ENCODE assay signal across 8 cellular contexts in genomic region chr5:77209495-77210090, GRCh38. TPM values are rescaled to one million over a fixed set of nuclear protein-coding genes. Genes with fewer than 3 reads are reported as not detected.
DNase-seq lines count a peak whose midpoint lies in the region; ATAC-seq and TF ChIP-seq lines count a peak whose summit lies in the region.

No MANE protein-coding gene starts in this region.

- H3K27ac ChIP-seq in heart right ventricle = no peak overlapping the region
- no peak overlapping the region for H3K27ac ChIP-seq in upper lobe of right lung

- POLR2A ChIA-PET in naive thymus-derived CD8-positive, alpha-beta T cell (lab: Charles Lee) = interaction anchor here (1.0 kb wide), 1 partner anchor 9 kb away, joined by 3 read pairs; no protein-coding TSS in a partner anchor

- H3K4me3 ChIP-seq in heart right ventricle (peak overlapping the region in 6 of 10 donors; percentile 50 to 60 (median 55)), upper lobe of right lung (peak overlapping the region; percentile 46)

- TF ChIP-seq CTCF in heart right ventricle (IDR thresholded peaks at IDR 0.05) (no peak), upper lobe of right lung (IDR thresholded peaks at IDR 0.05) (no peak)

- ATAC-seq in heart right ventricle = peak in 2 of 8 donors; percentile 7 to 22
- ATAC-seq in left ventricle myocardium superior = no peak
- no peak for ATAC-seq in naive thymus-derived CD8-positive, alpha-beta T cell
- no peak for ATAC-seq in upper lobe of right lung
- no peak for ATAC-seq in GM21381 (IDR thresholded peaks at IDR 0.05; ENCODE audit: unreplicated experiment)

- H3K9me3 Mint-ChIP-seq in naive thymus-derived CD8-positive, alpha-beta T cell = peaks cover 0 to 2% (median 0%) of the 10 kb centered on the region in 9 donors

- no peaks in the 10 kb centered on the region for H3K36me3 ChIP-seq in heart right ventricle
- H3K36me3 ChIP-seq in upper lobe of right lung = no peaks in the 10 kb centered on the region

- peak overlapping the region; percentile 82 to 90 (median 85) for H3K4me3 Mint-ChIP-seq in naive thymus-derived CD8-positive, alpha-beta T cell

- H3K4me1 ChIP-seq in heart right ventricle = peaks cover 0 to 14% (median 9%) of the 10 kb centered on the region in 9 donors
- peaks cover 8% of the 10 kb centered on the region for H3K4me1 ChIP-seq in upper lobe of right lung

- H3K27me3 Mint-ChIP-seq in naive thymus-derived CD8-positive, alpha-beta T cell = peaks cover 42 to 55% (median 50%) of the 10 kb centered on the region in 5 donors

- H3K27me3 ChIP-seq in heart right ventricle (peaks cover 0 to 62% (median 42%) of the 10 kb centered on the region in 7 donors), upper lobe of right lung (peaks cover 33% of the 10 kb centered on the region)

- intact Hi-C loops in heart right ventricle (cut with DNase I) (no loop called here), left ventricle myocardium superior (cut with micrococcal nuclease) (no loop called here), upper lobe of right lung (cut with DNase I) (no loop called here)

- peak overlapping the region in 4 of 10 donors; percentile 22 to 79 (median 62) for H3K27ac Mint-ChIP-seq in naive thymus-derived CD8-positive, alpha-beta T cell

- DNase-seq in heart right ventricle = no peak
- no peak for DNase-seq in left ventricle myocardium superior
- DNase-seq in astrocyte of the hippocampus (ENCODE audit: low read depth, low spot score) = peak; percentile 5
- no peak for DNase-seq in naive thymus-derived CD8-positive, alpha-beta T cell
- no peak for DNase-seq in upper lobe of right lung
- no peak for DNase-seq in cerebellum (ENCODE audit: low spot score)
- DNase-seq in activated CD4-positive, CD25-positive, alpha-beta regulatory T cell (lab: John Stamatoyannopoulos, UW) = no peak

- H3K9me3 ChIP-seq in heart right ventricle (no peaks in the 10 kb centered on the region), upper lobe of right lung (no peaks in the 10 kb centered on the region)

- 78% methylated on average over 14 of the region's 14 CpGs for WGBS in heart right ventricle, 2 donors

- peaks cover 7 to 17% (median 13%) of the 10 kb centered on the region in 4 donors for H3K4me1 Mint-ChIP-seq in naive thymus-derived CD8-positive, alpha-beta T cell

- peaks cover 0 to 9% (median 3%) of the 10 kb centered on the region in 3 donors for H3K36me3 Mint-ChIP-seq in naive thymus-derived CD8-positive, alpha-beta T cell

RNA-seq across cellular contexts. Expression of gene PDE8B, which starts 0.9 kb away (rescaled TPM):
- total RNA-seq in heart right ventricle (1 to 10 TPM in 7 of 10 donors, under 1 TPM in 3; 0.27 to 5.6 (median 2.0) TPM), left ventricle myocardium superior (0.69 TPM), upper lobe of right lung (4.9 TPM), cerebellum (6.4 TPM)
- 1 to 10 TPM; 1.1 to 1.2 TPM for polyA plus RNA-seq in heart right ventricle
- under 1 TPM in 1 of 2 experiments, not detected in 1; 0.52 TPM for total RNA-seq in naive thymus-derived CD8-positive, alpha-beta T cell
- under 1 TPM; 0.03 to 0.16 (median 0.08) TPM for polyA plus RNA-seq in naive thymus-derived CD8-positive, alpha-beta T cell
